8 cellular contexts compared by ENCODE assay signal in genomic region chr6:57222684-57223077, GRCh38. TPM values are rescaled to one million over a fixed set of nuclear protein-coding genes. Genes with fewer than 3 reads are reported as not detected.
DNase-seq lines count a peak whose midpoint lies in the region; ATAC-seq and TF ChIP-seq lines count a peak whose summit lies in the region.

No MANE protein-coding gene starts in this region.

- WGBS in esophagus muscularis mucosa: 18% methylated on average over 8 of the region's 8 CpGs
- WGBS in prostate gland: 10% methylated on average over 8 of the region's 8 CpGs

- H3K4me3 ChIP-seq in GM08714 (ENCODE audit: low read length) (peak overlapping the region; percentile 88), RWPE2 (ENCODE audit: severe bottlenecking) (peak overlapping the region; percentile 77), esophagus muscularis mucosa (peak overlapping the region; percentile 81 to 97 (median 91)), prostate gland (peak overlapping the region; percentile 92 to 99)

- H3K27ac ChIP-seq in RWPE2 (ENCODE audit: poor library complexity, severe bottlenecking) (peak overlapping the region; percentile 78), esophagus muscularis mucosa (replicated peaks in 1 of 4) (peak overlapping the region; percentile 91 to 96 (median 94)), prostate gland (peak overlapping the region; percentile 89 to 93)

- ATAC-seq in RWPE2 (ENCODE audit: low read depth): no peak
- no peak for ATAC-seq in GM21576 (IDR thresholded peaks at IDR 0.05; ENCODE audit: unreplicated experiment)
- no peak for ATAC-seq in GM21390 (IDR thresholded peaks at IDR 0.05; ENCODE audit: unreplicated experiment)

- intact Hi-C loops in esophagus muscularis mucosa (cut with DNase I): loop anchor here (5.0 kb wide), 2 partner anchors 35 to 50 kb away; partner anchors contain the start of gene BAG2
- intact Hi-C loops in prostate gland (cut with DNase I): loop anchor here (5.0 kb wide), 2 partner anchors 40 kb away; no protein-coding TSS in a partner anchor

- H3K9me3 ChIP-seq in RWPE2 (ENCODE audit: severe bottlenecking) (no peaks in the 10 kb centered on the region), esophagus muscularis mucosa (no peaks in the 10 kb centered on the region), prostate gland (no peaks in the 10 kb centered on the region)

- TF ChIP-seq CTCF in RWPE2 (IDR thresholded peaks at IDR 0.05; ENCODE audit: poor library complexity, severe bottlenecking): no peak
- no peak for TF ChIP-seq CTCF in esophagus muscularis mucosa (IDR thresholded peaks at IDR 0.05)
- TF ChIP-seq CTCF in prostate gland (IDR thresholded peaks at IDR 0.05): no peak

- H3K4me1 ChIP-seq in RWPE2 (ENCODE audit: insufficient read depth, poor library complexity, severe bottlenecking) (peaks cover 23% of the 10 kb centered on the region), esophagus muscularis mucosa (peaks cover 6 to 29% (median 24%) of the 10 kb centered on the region in 4 donors), prostate gland (replicated peaks) (no peaks in the 10 kb centered on the region)

- H3K27me3 ChIP-seq in RWPE2 (ENCODE audit: insufficient read depth, poor library complexity, severe bottlenecking): no peaks in the 10 kb centered on the region
- H3K27me3 ChIP-seq in esophagus muscularis mucosa: no peaks in the 10 kb centered on the region
- H3K27me3 ChIP-seq in prostate gland (replicated peaks; ENCODE audit: insufficient read depth): no peaks in the 10 kb centered on the region

- no peak for TF ChIP-seq POLR2A in esophagus muscularis mucosa (IDR thresholded peaks at IDR 0.05; ENCODE audit: low read depth)
- TF ChIP-seq POLR2A in prostate gland (IDR thresholded peaks at IDR 0.05): no peak

- H3K36me3 ChIP-seq in RWPE2 (ENCODE audit: low read depth) (no peaks in the 10 kb centered on the region), esophagus muscularis mucosa (no peaks in the 10 kb centered on the region), prostate gland (no peaks in the 10 kb centered on the region)

- no peak for TF ChIP-seq EP300 in esophagus muscularis mucosa (IDR thresholded peaks at IDR 0.05)

- DNase-seq in RWPE2 (ENCODE audit: low spot score) (no peak), esophagus muscularis mucosa (ENCODE audit: extremely low spot score) (no peak), prostate gland (ENCODE audit: low spot score) (no peak), medulla oblongata (ENCODE audit: extremely low spot score) (no peak), OCI-M2 (lab: John Stamatoyannopoulos, UW; ENCODE audit: unreplicated experiment) (no peak)

RNA-seq across cellular contexts. Expression of gene RAB23, which starts 0.6 kb away (rescaled TPM):
- 100 to 1,000 TPM in 1 of 4 donors, 10 to 100 TPM in 3; 57.8 to 102 (median 70.3) TPM for total RNA-seq in esophagus muscularis mucosa
- 10 to 100 TPM; 20.4 to 22.3 TPM for total RNA-seq in prostate gland

RNA-seq across cellular contexts. Expression of gene BAG2, which starts 50.6 kb away (rescaled TPM):
- total RNA-seq in esophagus muscularis mucosa: 10 to 100 TPM; 29.0 to 42.8 (median 39.6) TPM
- total RNA-seq in prostate gland: 1 to 10 TPM; 5.4 to 6.8 TPM
